8 cellular contexts compared by ENCODE assay signal in the genomic region with DNA sequence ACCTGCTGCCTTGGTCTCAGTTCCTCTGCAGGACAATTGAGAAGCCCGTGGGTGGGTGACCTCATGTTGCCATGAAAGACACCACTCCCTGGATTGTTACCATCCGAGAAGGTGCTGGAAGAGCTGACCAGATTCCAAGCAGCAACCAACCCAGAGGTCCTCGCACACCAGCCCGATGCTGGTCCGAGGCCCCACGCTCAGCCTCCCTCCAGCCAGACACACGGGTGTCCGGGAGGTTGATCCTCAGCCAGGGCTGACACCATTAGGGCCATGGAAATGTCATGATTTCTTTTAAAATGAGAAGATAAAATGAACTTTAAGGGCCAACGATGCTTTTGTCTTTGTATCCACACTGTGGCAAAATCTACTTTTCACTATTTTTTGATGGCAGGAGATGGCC.
"Had no signal": no experiment of that assay in that cellular context is flagged by ENCODE, and none has a peak within 500 bp of the region (broad histone marks: within the 10 kb centered on the region; RNA-seq: fewer than 3 reads in every experiment).

No MANE protein-coding gene starts in this region.

- ATAC-seq: HCT116, HepG2 had no signal

- H3K4me3 ChIP-seq: GM23248, HAP-1 had no signal

- H3K36me3 ChIP-seq: HAP-1 had no signal

- H3K27ac ChIP-seq: GM23248, HL-60 had no signal

- H3K9ac ChIP-seq: GM23248 had no signal

- H3K4me1 ChIP-seq: HAP-1 had no signal

- H3K9me3 ChIP-seq: HAP-1 had no signal

- DNase-seq: GM23248, GOT3, H7, HFFc6 had no signal

- H2AFZ ChIP-seq: GM23248 had no signal
